17 cellular contexts compared by ENCODE assay signal in the genomic region with DNA sequence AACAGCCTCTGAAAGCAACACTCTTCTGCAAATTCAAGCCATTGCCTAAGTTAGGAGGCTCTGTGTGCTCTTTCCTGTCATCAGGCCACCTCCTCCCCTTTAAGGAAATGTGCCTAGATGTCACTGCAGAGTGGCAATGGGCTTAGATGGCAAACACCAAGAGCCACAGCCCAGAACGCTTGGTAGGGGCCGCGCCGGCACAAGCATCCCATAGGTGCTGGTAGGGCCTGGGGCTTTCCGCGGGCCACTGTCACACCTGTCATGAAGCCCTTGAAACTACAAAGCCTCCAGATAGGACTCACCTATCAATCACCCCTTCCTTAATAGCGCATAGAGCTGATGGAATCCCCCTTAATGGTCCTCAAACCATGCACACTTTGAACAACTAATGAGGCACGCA.
DNase-seq lines count a peak whose midpoint lies in the region; ATAC-seq and TF ChIP-seq lines count a peak whose summit lies in the region.
"Had no signal": no experiment of that assay in that cellular context is flagged by ENCODE, and none has a peak within 500 bp of the region (broad histone marks: within the 10 kb centered on the region; RNA-seq: fewer than 3 reads in every experiment).

No MANE protein-coding gene starts in this region.

- intact Hi-C loops in spleen (cut with DNase I; ENCODE audit: low total_unique reads): no loop called here

- H3K9me3 ChIP-seq in neural cell (ENCODE audit: low read length) (no peaks in the 10 kb centered on the region), spleen (no peaks in the 10 kb centered on the region), trophoblast cell (ENCODE audit: insufficient read depth, low read depth, low read length) (no peaks in the 10 kb centered on the region)

- no peaks in the 10 kb centered on the region for H4K20me1 ChIP-seq in neural cell (ENCODE audit: insufficient read depth)

- CTCF ChIA-PET in activated CD8-positive, alpha-beta memory T cell treated with anti-CD3 and anti-CD28 coated beads, Interleukin-2, amount 10 ng/mL, durations not matched to agents 7 days and 5 days (lab: Charles Lee): no interaction called here

- H2AK5ac ChIP-seq in trophoblast cell (ENCODE audit: low read length): no peak overlapping the region

- no peaks in the 10 kb centered on the region for H3K79me2 ChIP-seq in neural cell (replicated peaks; ENCODE audit: insufficient read depth, low read length)
- no peaks in the 10 kb centered on the region for H3K79me2 ChIP-seq in trophoblast cell (ENCODE audit: control insufficient read depth, insufficient read depth, low read length, poor library complexity)

- H2BK12ac ChIP-seq in trophoblast cell (ENCODE audit: low read length): no peak overlapping the region

- H3K27ac Mint-ChIP-seq in activated CD8-positive, alpha-beta memory T cell treated with anti-CD3 and anti-CD28 coated beads, Interleukin-2, amount 10 ng/mL, durations not matched to agents 7 days and 5 days: no peak overlapping the region
- H3K27ac Mint-ChIP-seq: CD14-positive monocyte; CD8-positive, alpha-beta T cell; GM23338 had no signal

- no peak overlapping the region for H3K18ac ChIP-seq in trophoblast cell (ENCODE audit: low read length)

- no peak overlapping the region for H3K14ac ChIP-seq in trophoblast cell (ENCODE audit: low read length)

- no peak for ATAC-seq in activated CD8-positive, alpha-beta memory T cell treated with anti-CD3 and anti-CD28 coated beads, Interleukin-2, amount 10 ng/mL, durations not matched to agents 7 days and 5 days
- no peak for ATAC-seq in HG02970 (IDR thresholded peaks at IDR 0.05; ENCODE audit: low FRiP score, unreplicated experiment)
- ATAC-seq: CD8-positive, alpha-beta T cell; GM23338 had no signal

- no peak overlapping the region for H3K4ac ChIP-seq in trophoblast cell (ENCODE audit: low read depth, low read length)

- H3K27me3 Mint-ChIP-seq in activated CD8-positive, alpha-beta memory T cell treated with anti-CD3 and anti-CD28 coated beads, Interleukin-2, amount 10 ng/mL, durations not matched to agents 7 days and 5 days: peaks cover 11% of the 10 kb centered on the region

- H3K4me1 Mint-ChIP-seq in activated CD8-positive, alpha-beta memory T cell treated with anti-CD3 and anti-CD28 coated beads, Interleukin-2, amount 10 ng/mL, durations not matched to agents 7 days and 5 days: no peaks in the 10 kb centered on the region
- H3K4me1 Mint-ChIP-seq: CD14-positive monocyte had no signal

- no peak overlapping the region for H4K8ac ChIP-seq in trophoblast cell (ENCODE audit: low read depth, low read length)

- H3K9ac ChIP-seq in neural cell (ENCODE audit: low read length) (no peak overlapping the region), trophoblast cell (ENCODE audit: low read length) (no peak overlapping the region)

- TF ChIP-seq POLR2A in spleen (IDR thresholded peaks at IDR 0.05): no peak

- no peak overlapping the region for H2BK120ac ChIP-seq in trophoblast cell (ENCODE audit: insufficient read depth, low read length, poor library complexity)

- H4K91ac ChIP-seq in trophoblast cell (ENCODE audit: low read depth, low read length): no peak overlapping the region

- H3K27me3 ChIP-seq in neural cell (ENCODE audit: insufficient read depth, low read depth, low read length) (no peaks in the 10 kb centered on the region), spleen (replicated peaks in 1 of 7) (peaks cover 0 to 37% (median 0%) of the 10 kb centered on the region in 7 donors), trophoblast cell (ENCODE audit: insufficient read depth, low read length) (no peaks in the 10 kb centered on the region)

- H3K27ac ChIP-seq in coronary artery: no peak overlapping the region
- H3K27ac ChIP-seq in neural cell (ENCODE audit: low read length): peak overlapping the region; percentile 74
- H3K27ac ChIP-seq in spleen: no peak overlapping the region
- no peak overlapping the region for H3K27ac ChIP-seq in trophoblast cell (ENCODE audit: low read depth, low read length)
- H3K27ac ChIP-seq: 22Rv1 had no signal

- WGBS in spleen, 5 donors: 88 to 94% (median 91%) methylated on average over 8 of the region's 8 CpGs
- no CpG with 5 or more reads among the region's 8 CpGs for WGBS in trophoblast cell (ENCODE audit: extremely low coverage, insufficient coverage, insufficient read length)

- no peaks in the 10 kb centered on the region for H3K79me1 ChIP-seq in trophoblast cell (ENCODE audit: low read length)

- DNase-seq in activated CD8-positive, alpha-beta memory T cell treated with anti-CD3 and anti-CD28 coated beads, Interleukin-2, amount 50 U/mL, for 48 hours: peak; percentile 23
- DNase-seq in activated CD8-positive, alpha-beta memory T cell treated with anti-CD3 and anti-CD28 coated beads, Interleukin-2, amount 10 ng/mL, durations not matched to agents 7 days and 5 days: no peak
- peak; percentile 16 for DNase-seq in coronary artery (ENCODE audit: low spot score)
- peak; percentile 41 for DNase-seq in spleen
- no peak for DNase-seq in trophoblast cell
- no peak for DNase-seq in NCI-H524 (lab: John Stamatoyannopoulos, UW)
- DNase-seq: CD8-positive, alpha-beta T cell; COR-L47; DMS153; DMS79 treated with DMSO at 0.1 percent for 48 hours; EL; H7 had no signal

- H3K23ac ChIP-seq in trophoblast cell (ENCODE audit: low read length): no peak overlapping the region

- TF ChIP-seq CTCF in coronary artery (IDR thresholded peaks at IDR 0.05) (no peak), neural cell (IDR thresholded peaks at IDR 0.05; ENCODE audit: poor library complexity, severe bottlenecking) (no peak), spleen (IDR thresholded peaks at IDR 0.05 in 8 of 11, conservative IDR thresholded peaks at IDR 0.05 in 3 of 11) (no peak)

- H3K4me2 ChIP-seq in neural cell (ENCODE audit: low read length): no peak overlapping the region
- H3K4me2 ChIP-seq in trophoblast cell (ENCODE audit: low read length): no peak overlapping the region
- H3K4me2 ChIP-seq: GM23338 had no signal

- no peak for TF ChIP-seq RAD21 in neural cell (conservative IDR thresholded peaks at IDR 0.05)

- no peaks in the 10 kb centered on the region for H3K9me3 Mint-ChIP-seq in activated CD8-positive, alpha-beta memory T cell treated with anti-CD3 and anti-CD28 coated beads, Interleukin-2, amount 10 ng/mL, durations not matched to agents 7 days and 5 days (ENCODE audit: low read depth)
- H3K9me3 Mint-ChIP-seq: CD14-positive monocyte; CD8-positive, alpha-beta T cell had no signal

- peaks cover 3% of the 10 kb centered on the region for H3F3A ChIP-seq in neural cell (ENCODE audit: insufficient read depth, low read length, poor library complexity, severe bottlenecking)

- H3K36me3 ChIP-seq in neural cell (ENCODE audit: insufficient read depth, low read length) (no peaks in the 10 kb centered on the region), spleen (no peaks in the 10 kb centered on the region), trophoblast cell (ENCODE audit: control insufficient read depth in 1 of 2, insufficient read depth in 2 of 2, low read length in 2 of 2) (no peaks in the 10 kb centered on the region)

- H3K4me3 ChIP-seq in coronary artery (no peak overlapping the region), neural cell (ENCODE audit: low read length) (peak overlapping the region; percentile 28), spleen (no peak overlapping the region), trophoblast cell (ENCODE audit: low read depth, low read length) (no peak overlapping the region)
- H3K4me3 ChIP-seq: GM23338 had no signal

- no peak overlapping the region for H3K4me3 Mint-ChIP-seq in activated CD8-positive, alpha-beta memory T cell treated with anti-CD3 and anti-CD28 coated beads, Interleukin-2, amount 10 ng/mL, durations not matched to agents 7 days and 5 days
- H3K4me3 Mint-ChIP-seq: CD14-positive monocyte; CD8-positive, alpha-beta T cell; GM23338 had no signal

- TF ChIP-seq EP300 in neural cell (conservative IDR thresholded peaks at IDR 0.05; ENCODE audit: poor library complexity, severe bottlenecking): no peak

- H3K9me2 ChIP-seq in neural cell (ENCODE audit: insufficient read depth, low read length): no peaks in the 10 kb centered on the region

- H2AFZ ChIP-seq in neural cell (ENCODE audit: low read depth, low read length) (no peak overlapping the region), trophoblast cell (ENCODE audit: insufficient read depth, low read length, poor library complexity) (no peak overlapping the region)
- H2AFZ ChIP-seq: GM23338 had no signal

- H3K4me1 ChIP-seq in spleen (no peaks in the 10 kb centered on the region), trophoblast cell (ENCODE audit: control insufficient read depth in 1 of 2, insufficient read depth in 2 of 2, low read length in 2 of 2) (no peaks in the 10 kb centered on the region)

- no peak overlapping the region for H2BK5ac ChIP-seq in trophoblast cell (ENCODE audit: low read depth, low read length, poor library complexity)

- no peaks in the 10 kb centered on the region for H3K36me3 Mint-ChIP-seq in activated CD8-positive, alpha-beta memory T cell treated with anti-CD3 and anti-CD28 coated beads, Interleukin-2, amount 10 ng/mL, durations not matched to agents 7 days and 5 days
- H3K36me3 Mint-ChIP-seq: CD14-positive monocyte; CD8-positive, alpha-beta T cell had no signal

- no peak overlapping the region for H4K12ac ChIP-seq in trophoblast cell (ENCODE audit: low read depth, low read length)

TF ChIP-seq in neural cell, 6 proteins besides CTCF, POLR2A, EP300 and RAD21 (continues in another document):
- no peak for TF ChIP-seq EZH2 (IDR thresholded peaks at IDR 0.05; ENCODE audit: borderline replicate concordance, insufficient read depth, low read length, poor library complexity, severe bottlenecking)
- no peak for TF ChIP-seq MXI1 (conservative IDR thresholded peaks at IDR 0.05; ENCODE audit: poor library complexity, severe bottlenecking)

Comparison
In these comparisons a context has a peak if more than half of its experiments do, and no peak if none do; other contexts are left out.
1. DNase-seq: peak in activated CD8-positive, alpha-beta memory T cell treated with anti-CD3 and anti-CD28 coated beads, Interleukin-2, amount 50 U/mL, for 48 hours (single experiment), coronary artery (single experiment) and spleen (single experiment); none in activated CD8-positive, alpha-beta memory T cell treated with anti-CD3 and anti-CD28 coated beads, Interleukin-2, amount 10 ng/mL, durations not matched to agents 7 days and 5 days (single experiment), trophoblast cell (0 of 2) and NCI-H524 (0 of 2).